8 cellular contexts compared by ENCODE assay signal in genomic region chr17:17495448-17496188, GRCh38. TPM values are rescaled to one million over a fixed set of nuclear protein-coding genes. Genes with fewer than 3 reads are reported as not detected.
DNase-seq lines count a peak whose midpoint lies in the region; ATAC-seq, FAIRE-seq and TF ChIP-seq lines count a peak whose summit lies in the region.

No MANE protein-coding gene starts in this region.

- POLR2A ChIA-PET in HEK293 (lab: Yijun Ruan, JAX): interaction anchor here (0.6 to 2.6 kb wide), 30 partner anchors 14 to 531 kb away, joined by 3 to 25 read pairs (median 6); partner anchors contain the start of genes MED9 and PEMT

- peak overlapping the region; percentile 82 for H3K4me3 Mint-ChIP-seq in activated T-helper 17 cell treated with anti-CD3 and anti-CD28 coated beads, Interleukin-2, amount 50 U/mL, for 72 hours
- peak overlapping the region; percentile 66 for H3K4me3 Mint-ChIP-seq in osteocyte (ENCODE audit: unreplicated experiment)

- intact Hi-C loops in head of caudate nucleus (cut with DNase I): loop anchor here (5.0 kb wide), 1 partner anchor 72 kb away; no protein-coding TSS in a partner anchor

- peaks cover 23% of the 10 kb centered on the region for H3K36me3 Mint-ChIP-seq in activated T-helper 17 cell treated with anti-CD3 and anti-CD28 coated beads, Interleukin-2, amount 50 U/mL, for 72 hours (ENCODE audit: low read depth)
- H3K36me3 Mint-ChIP-seq in osteocyte (ENCODE audit: unreplicated experiment): peaks cover 12% of the 10 kb centered on the region

- peaks cover 0 to 39% of the 10 kb centered on the region in 2 experiments; a peak in 1 of 3 replicates for H3K36me3 ChIP-seq in HEK293 (ENCODE audit: control insufficient read depth in 2 of 2, insufficient read depth in 1 of 2, low read length in 2 of 2)

- no peak overlapping the region for H3K27ac Mint-ChIP-seq in activated T-helper 17 cell treated with anti-CD3 and anti-CD28 coated beads, Interleukin-2, amount 50 U/mL, for 72 hours
- no peak overlapping the region for H3K27ac Mint-ChIP-seq in osteocyte (ENCODE audit: unreplicated experiment)

- no peaks in the 10 kb centered on the region for H3K4me1 ChIP-seq in HEK293 (ENCODE audit: control insufficient read depth, insufficient read depth, low read length)

- DNase-seq in AG10803 (ENCODE audit: low read depth) (peak; percentile 10), head of caudate nucleus (peak in 28 of 42 donors; percentile 8 to 68 (median 39)), osteocyte (ENCODE audit: extremely low spot score, unreplicated experiment) (no peak), HuH-7.5 (ENCODE audit: low spot score) (no peak), D721Med (ENCODE audit: insufficient read length, low spot score) (no peak), NCI-H2107 treated with DMSO at 0.1 percent for 48 hours (lab: John Stamatoyannopoulos, UW; ENCODE audit: unreplicated experiment) (no peak)

- CTCF ChIA-PET in HEK293 (lab: Yijun Ruan, JAX): interaction anchor here (0.5 to 5.3 kb wide), 19 partner anchors 14 to 658 kb away, joined by 3 to 86 read pairs (median 5); partner anchors contain the start of gene PEMT

- peak; percentile 23 for ATAC-seq in activated T-helper 17 cell treated with anti-CD3 and anti-CD28 coated beads, Interleukin-2, amount 50 U/mL, for 72 hours (replicated peaks)

- H3K9me3 ChIP-seq in HEK293 (ENCODE audit: control insufficient read depth, insufficient read depth, low read depth, low read length): no peaks in the 10 kb centered on the region

- peaks cover 3% of the 10 kb centered on the region for H3K4me1 Mint-ChIP-seq in activated T-helper 17 cell treated with anti-CD3 and anti-CD28 coated beads, Interleukin-2, amount 50 U/mL, for 72 hours
- H3K4me1 Mint-ChIP-seq in osteocyte (ENCODE audit: unreplicated experiment): peaks cover 15% of the 10 kb centered on the region

- H3K9me3 Mint-ChIP-seq in activated T-helper 17 cell treated with anti-CD3 and anti-CD28 coated beads, Interleukin-2, amount 50 U/mL, for 72 hours: no peaks in the 10 kb centered on the region
- H3K9me3 Mint-ChIP-seq in osteocyte (ENCODE audit: unreplicated experiment): no peaks in the 10 kb centered on the region

- no peak for FAIRE-seq in D721Med (lab: Jason Lieb, UNC)

- H3K4me3 ChIP-seq in AG10803 (ENCODE audit: low read length): peak overlapping the region; percentile 58
- peak overlapping the region; percentile 64 for H3K4me3 ChIP-seq in HEK293 (ENCODE audit: low read depth, low read length)

- H3K27ac ChIP-seq in HEK293 (ENCODE audit: extremely low read depth, low read depth, low read length): peak overlapping the region; percentile 62

- peaks cover 4% of the 10 kb centered on the region for H3K27me3 Mint-ChIP-seq in activated T-helper 17 cell treated with anti-CD3 and anti-CD28 coated beads, Interleukin-2, amount 50 U/mL, for 72 hours
- peaks cover 3% of the 10 kb centered on the region for H3K27me3 Mint-ChIP-seq in osteocyte (ENCODE audit: unreplicated experiment)

- TF ChIP-seq CTCF in AG10803 (conservative IDR thresholded peaks at IDR 0.05; ENCODE audit: low read length) (no peak), HEK293 (tag by site-specific recombination; IDR thresholded peaks at IDR 0.05) (no peak), osteocyte (IDR thresholded peaks at IDR 0.05) (no peak), D721Med (IDR thresholded peaks at IDR 0.05; ENCODE audit: insufficient read depth, missing control alignments) (no peak)

TF ChIP-seq in HEK293, 187 proteins besides CTCF, POLR2A, EP300 and RAD21:
- TF ChIP-seq ZNF140 (tag by site-specific recombination; IDR thresholded peaks at IDR 0.05): no peak
- TF ChIP-seq ZNF223 (tag by site-specific recombination; IDR thresholded peaks at IDR 0.05): no peak
- TF ChIP-seq ZNF19 (tag by site-specific recombination; IDR thresholded peaks at IDR 0.05; ENCODE audit: low read depth): no peak
- TF ChIP-seq ZNF280C (tag by site-specific recombination; IDR thresholded peaks at IDR 0.05): no peak
- TF ChIP-seq ZFP41 (tag by site-specific recombination; IDR thresholded peaks at IDR 0.05; ENCODE audit: borderline replicate concordance): no peak
- TF ChIP-seq ZNF341 (tag by site-specific recombination; IDR thresholded peaks at IDR 0.05; ENCODE audit: low read depth): no peak
- TF ChIP-seq ZNF521 (tag by site-specific recombination; IDR thresholded peaks at IDR 0.05): no peak
- peak; percentile 85; the same call in 1 of the 2 replicates for TF ChIP-seq ZNF202 (tag by site-specific recombination; IDR thresholded peaks at IDR 0.05; ENCODE audit: borderline replicate concordance)
- no peak for TF ChIP-seq ZNF510 (tag by site-specific recombination; IDR thresholded peaks at IDR 0.05; ENCODE audit: insufficient replicate concordance)
- no peak for TF ChIP-seq ZNF10 (tag by site-specific recombination; IDR thresholded peaks at IDR 0.05)
- 0 out of 2 replicates have a peak, but pooled peaks have one; percentile 53 for TF ChIP-seq HOXC10 (CRISPR knock-in tag; IDR thresholded peaks at IDR 0.05)
- TF ChIP-seq ZNF555 (tag by site-specific recombination; conservative IDR thresholded peaks at IDR 0.05): no peak
TF ChIP-seq in HEK293: peak in this region for 2.

RNA-seq across cellular contexts. Expression of gene RASD1, which starts 0.6 kb away (rescaled TPM):
- 1 to 10 TPM; 1.3 TPM for total RNA-seq in activated T-helper 17 cell treated with anti-CD3 and anti-CD28 coated beads, Interleukin-2, amount 50 U/mL, for 72 hours
- total RNA-seq in osteocyte: 1.2 and 1.6 TPM in 2 replicates

RNA-seq across cellular contexts. Expression of gene MED9, which starts 18.8 kb away (rescaled TPM):
- total RNA-seq in activated T-helper 17 cell treated with anti-CD3 and anti-CD28 coated beads, Interleukin-2, amount 50 U/mL, for 72 hours: 10 to 100 TPM; 12.3 to 14.9 TPM
- total RNA-seq in osteocyte: 12.1 and 13.2 TPM in 2 replicates

Comparison
In these comparisons a context has a peak if more than half of its experiments do, and no peak if none do; other contexts are left out.
1. DNase-seq: peak in AG10803 (single experiment) and head of caudate nucleus (28 of 42); none in osteocyte (single experiment), HuH-7.5 (single experiment), D721Med (single experiment) and NCI-H2107 treated with DMSO at 0.1 percent for 48 hours (single experiment).